8 cellular contexts compared by ENCODE assay signal in the genomic region with DNA sequence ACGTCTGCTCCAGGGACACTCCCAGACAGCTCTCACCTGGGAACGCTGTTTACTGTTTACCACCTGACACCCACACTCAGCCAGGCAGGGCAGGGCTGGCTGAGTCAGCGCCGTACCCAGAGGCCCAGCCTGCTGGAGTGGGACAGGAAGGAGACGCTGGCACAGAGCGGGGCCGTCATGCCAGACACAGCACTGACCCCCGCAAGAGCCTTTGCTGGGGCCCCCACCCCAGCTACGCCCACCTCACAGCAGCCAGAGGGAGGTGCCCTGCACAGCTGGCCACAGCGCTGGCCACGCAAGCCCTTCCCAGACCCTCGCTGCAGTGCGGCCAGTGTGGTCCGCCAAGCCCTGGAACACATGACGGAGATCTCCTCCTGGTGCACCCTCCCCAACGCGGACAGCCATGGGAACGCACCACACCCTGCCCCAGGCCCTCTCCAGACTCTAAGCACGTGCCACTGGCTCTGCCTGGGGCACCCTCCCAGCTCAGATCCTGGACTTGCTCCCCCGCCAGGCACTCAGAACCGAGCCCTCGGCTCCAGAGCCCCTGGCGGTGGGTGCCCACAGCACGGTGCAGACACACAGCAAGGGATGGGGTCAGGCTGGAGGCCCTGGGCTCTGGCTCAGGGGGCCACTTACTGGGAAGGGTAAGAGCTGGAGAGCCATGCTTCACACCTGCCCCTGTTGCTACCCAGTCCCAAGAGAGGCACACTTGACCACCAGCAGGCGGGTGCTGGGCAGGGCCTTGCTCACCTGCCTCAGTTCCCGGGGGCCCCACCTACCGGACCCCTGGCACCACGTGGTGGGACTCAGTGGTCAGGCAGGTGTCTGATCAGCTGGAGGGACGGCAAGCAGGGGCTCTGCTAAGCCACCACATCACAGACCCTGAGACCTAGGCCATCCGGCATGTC. TPM values are rescaled to one million over a fixed set of nuclear protein-coding genes. Genes with fewer than 3 reads are reported as not detected.
DNase-seq lines count a peak whose midpoint lies in the region; ATAC-seq lines count a peak whose summit lies in the region.

No MANE protein-coding gene starts in this region.

- no peak overlapping the region for H3K4me3 ChIP-seq in mesodermal cell (ENCODE audit: extremely low read depth, insufficient read depth, low read length, poor library complexity, severe bottlenecking)

- no peaks in the 10 kb centered on the region for H3K9me3 ChIP-seq in mesodermal cell (ENCODE audit: control insufficient read depth, low read length)

- peak overlapping the region; percentile 41 for H3K27ac ChIP-seq in cingulate gyrus (ENCODE audit: low read depth, low read length)
- peak overlapping the region; percentile 88 for H3K27ac ChIP-seq in mesodermal cell (ENCODE audit: low read depth, low read length, severe bottlenecking)

- WGBS in mesodermal cell (ENCODE audit: insufficient coverage in 2 of 2), 2 experiments, result 89 to 90% methylated on average over 24 to 30 of the region's 30 CpGs

- DNase-seq in AG08395 (ENCODE audit: low spot score) (peak; percentile 64), NCI-H2107 (lab: John Stamatoyannopoulos, UW) (peak; percentile 68), NOMO-1 treated with DMSO at 0.1 percent for 48 hours (lab: John Stamatoyannopoulos, UW; ENCODE audit: unreplicated experiment) (no peak), NCI-H1092 treated with DMSO at 0.1 percent for 48 hours (lab: John Stamatoyannopoulos, UW) (no peak)
- no peak for DNase-seq in activated CD8-positive, alpha-beta memory T cell treated with anti-CD3 and anti-CD28 coated beads, Interleukin-2, amount 50 U/mL, for 4 hours

- peaks cover 70% of the 10 kb centered on the region for H3K4me1 ChIP-seq in mesodermal cell (ENCODE audit: control insufficient read depth, insufficient read depth, low read length, poor library complexity, severe bottlenecking)

- no peaks in the 10 kb centered on the region for H3K36me3 ChIP-seq in mesodermal cell (ENCODE audit: control insufficient read depth, insufficient read depth, low read length)

- ATAC-seq in GM19328 (IDR thresholded peaks at IDR 0.05; ENCODE audit: unreplicated experiment), result no peak

RNA-seq across cellular contexts. Expression of a gene that starts 5.6 kb away (rescaled TPM):
- 5.0 TPM for polyA plus RNA-seq in mesodermal cell (2013, experiment 1 of 2)
- polyA plus RNA-seq in mesodermal cell (2013, experiment 2 of 2), result 4.9 TPM

RNA-seq across cellular contexts. Expression of a gene that starts 13.0 kb away (rescaled TPM):
- 7.3 TPM for polyA plus RNA-seq in mesodermal cell (2013, experiment 1 of 2)
- polyA plus RNA-seq in mesodermal cell (2013, experiment 2 of 2), result 6.4 TPM

RNA-seq across cellular contexts. Expression of a gene that starts 47.9 kb away (rescaled TPM):
- polyA plus RNA-seq in mesodermal cell (2013, experiment 1 of 2), result not detected
- not detected for polyA plus RNA-seq in mesodermal cell (2013, experiment 2 of 2)

RNA-seq across cellular contexts. Expression of a gene that starts 48.3 kb away (rescaled TPM):
- polyA plus RNA-seq in mesodermal cell (2013, experiment 1 of 2), result 33.1 TPM
- 29.9 TPM for polyA plus RNA-seq in mesodermal cell (2013, experiment 2 of 2)

Comparison
In these comparisons a context has a peak if more than half of its experiments do, and no peak if none do; other contexts are left out.
1. DNase-seq: peak in AG08395 (single experiment) and NCI-H2107 (single experiment); none in NOMO-1 treated with DMSO at 0.1 percent for 48 hours (single experiment), activated CD8-positive, alpha-beta memory T cell treated with anti-CD3 and anti-CD28 coated beads, Interleukin-2, amount 50 U/mL, for 4 hours (single experiment) and NCI-H1092 treated with DMSO at 0.1 percent for 48 hours (single experiment).